In the genomic region with DNA sequence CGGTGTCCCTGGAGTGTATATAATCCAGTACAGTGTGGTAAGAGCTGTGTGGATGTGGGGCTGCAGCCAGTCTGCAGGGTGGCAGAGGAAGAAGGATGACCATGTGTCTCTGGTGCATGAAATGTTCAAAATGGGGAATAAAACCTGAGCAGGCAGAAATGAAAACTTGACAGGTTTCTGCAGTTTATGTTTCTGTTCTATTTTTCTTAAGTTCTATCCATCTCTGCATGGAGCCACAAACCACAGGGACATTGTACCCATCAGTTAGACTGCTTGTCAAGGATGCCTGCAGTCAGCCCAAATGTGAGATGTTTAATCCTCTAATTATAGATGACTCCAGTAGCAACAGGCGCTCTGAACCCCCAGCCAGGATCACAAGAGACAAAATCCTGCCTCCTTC, we compare ENCODE assay signal across 21 cellular contexts.
DNase-seq lines count a peak whose midpoint lies in the region; ATAC-seq, FAIRE-seq and TF ChIP-seq lines count a peak whose summit lies in the region.
"Had no signal": no experiment of that assay in that cellular context is flagged by ENCODE, and none has a peak within 500 bp of the region (broad histone marks: within the 10 kb centered on the region; RNA-seq: fewer than 3 reads in every experiment).

No MANE protein-coding gene starts in this region.

- no peak overlapping the region for H2BK12ac ChIP-seq in H1 (ENCODE audit: low read depth, low read length)

- H4K5ac ChIP-seq in H1 (ENCODE audit: insufficient read length, low read depth, low read length) = no peak overlapping the region

- H3K9me3 Mint-ChIP-seq in activated CD4-positive, alpha-beta T cell treated with anti-CD3 and anti-CD28 coated beads, Interleukin-2, amount 10 ng/mL, durations not matched to agents 24 days and 14 days = no peaks in the 10 kb centered on the region

- no peak overlapping the region for H3K56ac ChIP-seq in H1 (replicated peaks; ENCODE audit: insufficient read length, low read depth, low read length)

- H2AK5ac ChIP-seq in H1 (ENCODE audit: low read depth, low read length) = no peak overlapping the region

- no peak overlapping the region for H3K23ac ChIP-seq in H1 (ENCODE audit: insufficient read length)

- H3K4me3 ChIP-seq in WERI-Rb-1 (ENCODE audit: low read depth, low read length) (no peak overlapping the region), H1 (ENCODE audit: extremely low read depth in 1 of 4, insufficient read depth in 2 of 4, low read depth in 3 of 4, low read length in 4 of 4) (no peak overlapping the region)
- H3K4me3 ChIP-seq: BLaER1 had no signal

- no peak overlapping the region for H4K8ac ChIP-seq in H1 (ENCODE audit: extremely low read depth, insufficient read depth, low read length)

- POLR2A ChIA-PET in H1 (lab: Charles Lee; ENCODE audit: partially characterized antibody) = no interaction called here

- H3K27me3 ChIP-seq in WERI-Rb-1 (ENCODE audit: insufficient read depth, low read depth, severe bottlenecking) = no peaks in the 10 kb centered on the region
- no peaks in the 10 kb centered on the region for H3K27me3 ChIP-seq in H1 (replicated peaks in 1 of 4; ENCODE audit: control insufficient read depth in 3 of 4, extremely low read depth in 1 of 4, insufficient read depth in 3 of 4, low read length in 3 of 4)
- H3K27me3 ChIP-seq: BLaER1 had no signal

- DNase-seq in activated CD4-positive, alpha-beta T cell treated with anti-CD3 and anti-CD28 coated beads, Interleukin-2, amount 10 ng/mL, durations not matched to agents 24 days and 14 days = peak; percentile 34
- no peak for DNase-seq in activated CD4-positive, alpha-beta T cell treated with anti-CD3 and anti-CD28 coated beads for 48 hours
- DNase-seq in WERI-Rb-1 (no peak), H1 (ENCODE audit: low read depth in 1 of 2, low spot score in 2 of 2) (no peak), GM03348 (ENCODE audit: low spot score) (no peak)
- no peak for DNase-seq in stimulated activated CD4-positive, alpha-beta T cell treated with anti-CD3 and anti-CD28 coated beads, Interleukin-15, amount 100 ng/mL, for 24 hours
- DNase-seq: 8988T; CD4-positive, alpha-beta memory T cell; DMS153; DMS79; GF-D8; HCEC 1CT had no signal

- H3K4me1 ChIP-seq in H1 (replicated peaks in 1 of 4; ENCODE audit: control insufficient read depth in 3 of 4, insufficient read depth in 4 of 4, low read length in 3 of 4) = no peaks in the 10 kb centered on the region
- H3K4me1 ChIP-seq: BLaER1 had no signal

- H3K4me2 ChIP-seq in H1 (ENCODE audit: insufficient read depth in 1 of 2, low read depth in 2 of 2, low read length in 2 of 2) = no peak overlapping the region
- H3K4me2 ChIP-seq: BLaER1 had no signal

- no peak overlapping the region for H2BK20ac ChIP-seq in H1 (ENCODE audit: low read length)

- intact Hi-C loops in activated CD4-positive, alpha-beta T cell treated with anti-CD3 and anti-CD28 coated beads, Interleukin-2, amount 10 ng/mL, durations not matched to agents 24 days and 14 days (cut with micrococcal nuclease) = no loop called here

- 91% methylated on average over 2 of the region's 2 CpGs; no CpG with 5 or more reads in 1 of the 2 experiments for WGBS in H1 (ENCODE audit: extremely low coverage in 1 of 2, insufficient coverage in 1 of 2, insufficient read length in 1 of 2, insufficient replicate concordance in 2 of 2, low coverage in 1 of 2, low lambda C conversion rate in 2 of 2, missing lambda C conversion rate in 1 of 2), 2 experiments

- no peak overlapping the region for H2AFZ ChIP-seq in H1 (ENCODE audit: low read length)

- no peak overlapping the region for H2BK120ac ChIP-seq in H1 (replicated peaks; ENCODE audit: low read depth, low read length)

- TF ChIP-seq CTCF in WERI-Rb-1 (IDR thresholded peaks at IDR 0.05; ENCODE audit: low read depth, low read length) = 0 out of 2 replicates have a peak, but pooled peaks have one; percentile 7
- no peak for TF ChIP-seq CTCF in H1 (IDR thresholded peaks at IDR 0.05; ENCODE audit: control extremely low read depth in 1 of 3, insufficient read depth in 1 of 3, low read depth in 1 of 3, low read length in 3 of 3)

- H4K20me1 ChIP-seq in H1 (replicated peaks in 1 of 2; ENCODE audit: control insufficient read depth in 1 of 2, insufficient read depth in 2 of 2, low read length in 2 of 2) = no peaks in the 10 kb centered on the region
- H4K20me1 ChIP-seq: BLaER1 had no signal

- H3K4ac ChIP-seq in H1 (replicated peaks; ENCODE audit: insufficient read length, low read depth, low read length) = no peak overlapping the region

- no peaks in the 10 kb centered on the region for H3K23me2 ChIP-seq in H1 (ENCODE audit: low read depth, low read length)

- peaks cover 3% of the 10 kb centered on the region for H3K9me3 ChIP-seq in WERI-Rb-1 (ENCODE audit: severe bottlenecking)
- no peaks in the 10 kb centered on the region for H3K9me3 ChIP-seq in H1 (ENCODE audit: insufficient read depth in 2 of 2, low read depth in 1 of 2, low read length in 1 of 2)
- H3K9me3 ChIP-seq: BLaER1 had no signal

- no peak overlapping the region for H2BK15ac ChIP-seq in H1 (ENCODE audit: low read length)

- no peak overlapping the region for H4K91ac ChIP-seq in H1 (replicated peaks; ENCODE audit: insufficient read length, low read length)

- no peaks in the 10 kb centered on the region for H3K36me3 Mint-ChIP-seq in activated CD4-positive, alpha-beta T cell treated with anti-CD3 and anti-CD28 coated beads, Interleukin-2, amount 10 ng/mL, durations not matched to agents 24 days and 14 days (ENCODE audit: low read depth)
- H3K36me3 Mint-ChIP-seq: CD14-positive monocyte; CD4-positive, alpha-beta memory T cell; IgD-negative memory B cell had no signal

- no peak overlapping the region for H3K27ac Mint-ChIP-seq in activated CD4-positive, alpha-beta T cell treated with anti-CD3 and anti-CD28 coated beads, Interleukin-2, amount 10 ng/mL, durations not matched to agents 24 days and 14 days
- H3K27ac Mint-ChIP-seq: CD4-positive, alpha-beta memory T cell; IgD-negative memory B cell had no signal

- H2BK5ac ChIP-seq in H1 (ENCODE audit: low read depth, low read length) = no peak overlapping the region

- TF ChIP-seq POLR2A in H1 (IDR thresholded peaks at IDR 0.05; ENCODE audit: control extremely low read depth in 1 of 2, low read depth in 2 of 2, low read length in 2 of 2) = no peak

- 0 out of 2 replicates have a peak overlapping the region, but pooled peaks have one; percentile 32 for H3K18ac ChIP-seq in H1 (ENCODE audit: extremely low read depth, low read length)

- TF ChIP-seq RAD21 in H1 (IDR thresholded peaks at IDR 0.05 in 1 of 2, conservative IDR thresholded peaks at IDR 0.05 in 1 of 2; ENCODE audit: low read depth in 2 of 2, low read length in 2 of 2) = peak in 1 of 2 experiments; percentile 29; a peak in 1 of 4 replicates

- CTCF ChIA-PET in H1 (lab: Charles Lee; ENCODE audit: partially characterized antibody) = interaction anchor here (1.2 to 3.0 kb wide), 8 partner anchors 10 to 878 kb away, joined by 3 to 10 read pairs (median 4); no protein-coding TSS in a partner anchor

- H3K4me1 Mint-ChIP-seq in activated CD4-positive, alpha-beta T cell treated with anti-CD3 and anti-CD28 coated beads, Interleukin-2, amount 10 ng/mL, durations not matched to agents 24 days and 14 days = no peaks in the 10 kb centered on the region
- H3K4me1 Mint-ChIP-seq: CD14-positive monocyte; CD4-positive, alpha-beta memory T cell; IgD-negative memory B cell had no signal

- no peaks in the 10 kb centered on the region for H3K36me3 ChIP-seq in WERI-Rb-1
- no peaks in the 10 kb centered on the region for H3K36me3 ChIP-seq in H1 (ENCODE audit: control insufficient read depth in 2 of 4, insufficient read depth in 4 of 4, low read length in 3 of 4)
- H3K36me3 ChIP-seq: BLaER1 had no signal

- no peak for TF ChIP-seq EP300 in H1 (IDR thresholded peaks at IDR 0.05; ENCODE audit: borderline replicate concordance in 1 of 2, low read depth in 2 of 2, low read length in 2 of 2)

- no peak for ATAC-seq in HG03469 (IDR thresholded peaks at IDR 0.05; ENCODE audit: unreplicated experiment)
- ATAC-seq in HG03039 (IDR thresholded peaks at IDR 0.05; ENCODE audit: unreplicated experiment) = no peak
- ATAC-seq: HepG2 had no signal

- H3K79me2 ChIP-seq in H1 (ENCODE audit: control insufficient read depth in 1 of 2, insufficient read depth in 2 of 2, low read length in 2 of 2) = no peaks in the 10 kb centered on the region

- FAIRE-seq in H1 (lab: Jason Lieb, UNC) = no peak
- FAIRE-seq: GM12891, GM19239, H54, HepG2 had no signal

- no peaks in the 10 kb centered on the region for H3K27me3 Mint-ChIP-seq in activated CD4-positive, alpha-beta T cell treated with anti-CD3 and anti-CD28 coated beads, Interleukin-2, amount 10 ng/mL, durations not matched to agents 24 days and 14 days

- no peaks in the 10 kb centered on the region for H3K79me1 ChIP-seq in H1 (ENCODE audit: low read depth, low read length)

- H3K14ac ChIP-seq in H1 (ENCODE audit: insufficient read length) = no peak overlapping the region

- H3K9ac ChIP-seq in H1 (replicated peaks in 1 of 4; ENCODE audit: extremely low read depth in 1 of 4, low read depth in 3 of 4, low read length in 3 of 4) = no peak overlapping the region
- H3K9ac ChIP-seq: BLaER1 had no signal

- H3K27ac ChIP-seq in WERI-Rb-1 (no peak overlapping the region), H1 (ENCODE audit: low read depth, low read length) (no peak overlapping the region)
- H3K27ac ChIP-seq: BLaER1 had no signal

- no peak overlapping the region for H3K4me3 Mint-ChIP-seq in activated CD4-positive, alpha-beta T cell treated with anti-CD3 and anti-CD28 coated beads, Interleukin-2, amount 10 ng/mL, durations not matched to agents 24 days and 14 days
- H3K4me3 Mint-ChIP-seq: CD14-positive monocyte; CD4-positive, alpha-beta memory T cell; IgD-negative memory B cell had no signal

TF ChIP-seq in H1, 55 proteins besides CTCF, POLR2A, EP300 and RAD21 (continues in another document):
- TF ChIP-seq EZH2 (IDR thresholded peaks at IDR 0.05; ENCODE audit: low read depth, low read length, severe bottlenecking) = no peak
- TF ChIP-seq CTBP2 (IDR thresholded peaks at IDR 0.05; ENCODE audit: borderline replicate concordance, insufficient read depth, insufficient read length, low read length) = no peak
- TF ChIP-seq BACH1 (IDR thresholded peaks at IDR 0.05; ENCODE audit: low read length) = no peak
- TF ChIP-seq SAP30 (IDR thresholded peaks at IDR 0.05; ENCODE audit: insufficient read depth, insufficient replicate concordance, low read length) = no peak
- no peak for TF ChIP-seq NRF1 (IDR thresholded peaks at IDR 0.05; ENCODE audit: low read depth, low read length)
- TF ChIP-seq SP1 (IDR thresholded peaks at IDR 0.05; ENCODE audit: low read depth, low read length) = no peak
- TF ChIP-seq FOSL1 (IDR thresholded peaks at IDR 0.05; ENCODE audit: insufficient read depth, low read depth, low read length) = no peak
- TF ChIP-seq POLR2AphosphoS5 (IDR thresholded peaks at IDR 0.05; ENCODE audit: low read depth, low read length) = no peak
- no peak for TF ChIP-seq SIRT6 (IDR thresholded peaks at IDR 0.05; ENCODE audit: low read length)
- no peak for TF ChIP-seq KDM1A (IDR thresholded peaks at IDR 0.05; ENCODE audit: borderline replicate concordance, low read length)
- no peak for TF ChIP-seq JUN (IDR thresholded peaks at IDR 0.05; ENCODE audit: low read depth, low read length)
- TF ChIP-seq RXRA (IDR thresholded peaks at IDR 0.05; ENCODE audit: insufficient read depth, low read depth, low read length) = no peak
- TF ChIP-seq SIX5 (IDR thresholded peaks at IDR 0.05; ENCODE audit: low read depth, low read length) = no peak
